ENCODE assay signal across 8 cellular contexts in genomic region chr5:36151434-36152323, GRCh38. TPM values are rescaled to one million over a fixed set of nuclear protein-coding genes. Genes with fewer than 3 reads are reported as not detected.
DNase-seq lines count a peak whose midpoint lies in the region; ATAC-seq and TF ChIP-seq lines count a peak whose summit lies in the region.

Gene LMBRD2 (minus strand): TSS chr5:36151887. CDS start chr5:36143349, 8,538 bp downstream.
Gene SKP2 (plus strand): TSS chr5:36152111. CDS start chr5:36152263, 152 bp downstream.

- DNase-seq in CD8-positive, alpha-beta T cell, result peak; percentile 94 to 98 (median 96)
- DNase-seq in HS-27A (ENCODE audit: low read depth) (peak; percentile 98), NK-92 (lab: John Stamatoyannopoulos, UW; ENCODE audit: unreplicated experiment) (peak; percentile 89), lung (ENCODE audit: low spot score) (peak; percentile 99)
- peak; percentile 92 to 96 for DNase-seq in activated CD8-positive, alpha-beta memory T cell treated with anti-CD3 and anti-CD28 coated beads for 1 hour (ENCODE audit: extremely low read depth in 1 of 2, low read depth in 1 of 2)
- DNase-seq in effector CD4-positive, alpha-beta T cell, result peak; percentile 99
- peak; percentile 89 to 96 (median 94) for DNase-seq in stimulated activated CD4-positive, alpha-beta T cell treated with anti-CD3 and anti-CD28 coated beads, TNF-alpha, amount 100 ng/mL, for 4 hours (ENCODE audit: low read depth in 3 of 3)

- peaks cover 34% of the 10 kb centered on the region for H3K4me1 ChIP-seq in CD8-positive, alpha-beta T cell (ENCODE audit: insufficient read depth, low read length)
- peaks cover 9 to 18% of the 10 kb centered on the region in 2 donors for H3K4me1 ChIP-seq in lung (ENCODE audit: control insufficient read depth in 2 of 2, insufficient read depth in 2 of 2, low read length in 2 of 2)

- WGBS in lung, 2 donors, result 0 to 1% methylated on average over 81 of the region's 81 CpGs

- CTCF ChIA-PET in CD8-positive, alpha-beta T cell (lab: Charles Lee), result interaction anchor here (1.2 to 1.3 kb wide), 4 partner anchors 12 to 90 kb away, joined by 4 to 5 read pairs (median 4); partner anchors contain the start of gene NADK2

- no peak for TF ChIP-seq CTCF in CD8-positive, alpha-beta T cell (IDR thresholded peaks at IDR 0.05)
- no peak for TF ChIP-seq CTCF in lung (IDR thresholded peaks at IDR 0.05; ENCODE audit: control extremely low read depth, extremely low read depth)

- peak within 1 kb of the TSS; percentile 92 for H3K4me3 Mint-ChIP-seq in CD8-positive, alpha-beta T cell

- POLR2A ChIA-PET in CD8-positive, alpha-beta T cell (lab: Charles Lee), result interaction anchor here (0.5 to 4.1 kb wide), 10 partner anchors 9 to 1236 kb away, joined by 3 to 43 read pairs (median 4); partner anchors contain the start of genes BRIX1, DNAJC21, NADK2 and NUP155

- no peaks in the 10 kb centered on the region for H3K36me3 ChIP-seq in CD8-positive, alpha-beta T cell (ENCODE audit: insufficient read depth, low read length)
- no peaks in the 10 kb centered on the region for H3K36me3 ChIP-seq in lung (ENCODE audit: control insufficient read depth in 2 of 2, insufficient read depth in 2 of 2, low read length in 2 of 2)

- peaks cover 70% of the 10 kb centered on the region for H3K4me1 Mint-ChIP-seq in CD8-positive, alpha-beta T cell (ENCODE audit: low read depth)

- H3K27ac ChIP-seq in CD8-positive, alpha-beta T cell (ENCODE audit: low read depth, low read length), result peak within 1 kb of the TSS; percentile 84
- H3K27ac ChIP-seq in lung (ENCODE audit: low read depth in 1 of 2, low read length in 1 of 2), result peak within 1 kb of the TSS; percentile 90 to 95

- H3K9me3 ChIP-seq in CD8-positive, alpha-beta T cell (ENCODE audit: low read length), result no peaks in the 10 kb centered on the region
- H3K9me3 ChIP-seq in lung (ENCODE audit: control insufficient read depth in 2 of 2, insufficient read depth in 1 of 2, low read length in 1 of 2), result no peaks in the 10 kb centered on the region

- H3K27me3 ChIP-seq in CD8-positive, alpha-beta T cell (ENCODE audit: insufficient read depth, low read length), result no peaks in the 10 kb centered on the region
- H3K27me3 ChIP-seq in lung (ENCODE audit: control insufficient read depth, insufficient read depth), result no peaks in the 10 kb centered on the region

- H3K27me3 Mint-ChIP-seq in CD8-positive, alpha-beta T cell (ENCODE audit: low read depth), result no peaks in the 10 kb centered on the region

- H3K36me3 Mint-ChIP-seq in CD8-positive, alpha-beta T cell, result peaks cover 41% of the 10 kb centered on the region

- peak within 1 kb of the TSS; percentile 91 for H3K27ac Mint-ChIP-seq in CD8-positive, alpha-beta T cell

- intact Hi-C loops in CD8-positive, alpha-beta T cell (cut with DNase I, micrococcal nuclease), result loop anchor here (1.0 to 10.0 kb wide), 11 partner anchors 89 to 1314 kb away; partner anchors contain the start of genes DNAJC21 (in 2 of the 2), NIPBL (in 2 of the 2), NUP155 (in 2 of the 2) and NADK2 (in 1 of the 2)

- peak; percentile 95 for ATAC-seq in CD8-positive, alpha-beta T cell
- ATAC-seq in GM19467 (IDR thresholded peaks at IDR 0.05; ENCODE audit: unreplicated experiment) (peak; percentile 99), lung (ENCODE audit: insufficient read depth, low FRiP score) (peak; percentile 100)

- H3K4me3 ChIP-seq in CD8-positive, alpha-beta T cell (ENCODE audit: low read depth, low read length), result peak within 1 kb of the TSS; percentile 82
- H3K4me3 ChIP-seq in lung, result peak within 1 kb of the TSS; percentile 93

- no peaks in the 10 kb centered on the region for H3K9me3 Mint-ChIP-seq in CD8-positive, alpha-beta T cell

RNA-seq across cellular contexts. Expression of gene LMBRD2, which starts in this region (rescaled TPM):
- total RNA-seq in CD8-positive, alpha-beta T cell, result 1 to 10 TPM; 2.2 to 2.4 TPM
- total RNA-seq in lung, result 10 to 100 TPM; 12.3 to 16.8 TPM
- polyA plus RNA-seq in lung, result 1 to 10 TPM; 2.1 to 3.6 TPM

RNA-seq across cellular contexts. Expression of gene SKP2, which starts in this region (rescaled TPM):
- 1 to 10 TPM; 5.5 to 6.1 TPM for total RNA-seq in CD8-positive, alpha-beta T cell
- 10 to 100 TPM; 15.1 to 30.6 TPM for total RNA-seq in lung
- 1 to 10 TPM; 4.8 TPM for polyA plus RNA-seq in lung

Comparison
In these comparisons a context has a peak if more than half of its experiments do, and no peak if none do; other contexts are left out.
1. Peak in every context shown above with its lines: DNase-seq, ATAC-seq, H3K4me3 ChIP-seq and H3K27ac ChIP-seq.